ENCODE assay signal across 18 cellular contexts in the genomic region with DNA sequence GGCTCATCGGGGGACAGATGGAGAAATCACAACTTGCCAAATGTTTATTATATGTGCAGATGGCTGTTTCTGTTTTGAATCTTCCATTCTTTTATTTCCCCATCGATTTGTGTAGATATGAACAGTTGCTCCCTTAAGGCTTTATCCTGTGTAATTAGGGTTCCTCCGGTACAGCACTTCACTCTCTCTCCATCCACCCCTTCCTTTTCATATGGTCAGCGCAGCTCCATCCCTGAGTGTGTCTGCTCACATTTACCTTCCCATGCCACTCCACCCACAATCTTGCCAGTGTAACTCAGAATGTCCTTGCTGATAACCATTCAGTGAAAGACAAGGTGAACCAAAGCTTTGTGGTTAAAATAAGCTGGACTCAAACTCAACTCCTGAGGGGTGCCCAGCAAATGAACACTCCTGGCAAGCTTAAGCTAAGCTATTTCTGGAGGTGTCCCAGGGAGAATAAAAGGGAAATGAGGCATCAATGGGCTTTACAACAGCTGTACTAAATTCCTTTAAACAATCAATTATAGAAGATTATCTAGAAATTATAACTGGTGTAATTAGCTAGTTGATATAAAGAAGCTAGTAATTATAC. TPM values are rescaled to one million over a fixed set of nuclear protein-coding genes. Genes with fewer than 3 reads are reported as not detected.
A peak's percentile ranks its signal among the peaks of the same experiment; 100 is the strongest.
DNase-seq lines count a peak whose midpoint lies in the region; ATAC-seq and TF ChIP-seq lines count a peak whose summit lies in the region.
"Had no signal": no experiment of that assay in that cellular context is flagged by ENCODE, and none has a peak within 500 bp of the region (broad histone marks: within the 10 kb centered on the region; RNA-seq: fewer than 3 reads in every experiment).

No MANE protein-coding gene starts in this region.

- no peak overlapping the region for H4K91ac ChIP-seq in mesenchymal stem cell (ENCODE audit: low read length)

- ATAC-seq in HG02623 (IDR thresholded peaks at IDR 0.05; ENCODE audit: unreplicated experiment) = no peak
- ATAC-seq: SK-N-SH treated with all-trans-retinoic acid at 6 μM for 48 hours had no signal

- POLR2A ChIA-PET in HEK293 (lab: Yijun Ruan, JAX) = no interaction called here

- no peak overlapping the region for H3K18ac ChIP-seq in mesenchymal stem cell (ENCODE audit: low read depth in 1 of 2, low read length in 2 of 2)

- no peak overlapping the region for H3K23ac ChIP-seq in mesenchymal stem cell (ENCODE audit: low read length in 2 of 2)

- no peak overlapping the region for H2BK120ac ChIP-seq in mesenchymal stem cell (ENCODE audit: low read depth, low read length)

- H2BK5ac ChIP-seq in mesenchymal stem cell (ENCODE audit: low read depth, low read length, poor library complexity, severe bottlenecking) = no peak overlapping the region

- TF ChIP-seq CTCF in DOHH2 (IDR thresholded peaks at IDR 0.05; ENCODE audit: low read depth, low read length, poor library complexity, severe bottlenecking) = no peak
- no peak for TF ChIP-seq CTCF in HEK293 (tag by site-specific recombination; IDR thresholded peaks at IDR 0.05)

- H3K4me2 ChIP-seq in DOHH2 (ENCODE audit: low read length) (peak overlapping the region; percentile 86), mesenchymal stem cell (ENCODE audit: low read length, poor library complexity, severe bottlenecking) (no peak overlapping the region)
- H3K4me2 ChIP-seq: KMS-11 had no signal

- H3K27ac ChIP-seq in DOHH2 (ENCODE audit: low read depth, low read length) = peak overlapping the region; percentile 97
- no peak overlapping the region for H3K27ac ChIP-seq in HEK293 (ENCODE audit: extremely low read depth, low read depth, low read length)
- no peak overlapping the region for H3K27ac ChIP-seq in mesenchymal stem cell (ENCODE audit: low read length, poor library complexity, severe bottlenecking)
- H3K27ac ChIP-seq: GM23248, KMS-11 had no signal

- H3K79me2 ChIP-seq in DOHH2 (ENCODE audit: control insufficient read depth, low read length) = peaks cover 99% of the 10 kb centered on the region

- H3K4me1 ChIP-seq in DOHH2 (ENCODE audit: control insufficient read depth, low read length) (peaks cover 86% of the 10 kb centered on the region), HEK293 (ENCODE audit: control insufficient read depth, insufficient read depth, low read length) (no peaks in the 10 kb centered on the region), mesenchymal stem cell (ENCODE audit: control insufficient read depth, insufficient read depth, low read depth, low read length) (no peaks in the 10 kb centered on the region)

- peaks cover 5% of the 10 kb centered on the region for H3K79me1 ChIP-seq in mesenchymal stem cell (replicated peaks; ENCODE audit: low read length, poor library complexity, severe bottlenecking)

- H3K4ac ChIP-seq in mesenchymal stem cell (ENCODE audit: low read depth in 1 of 2, low read length in 2 of 2) = no peak overlapping the region

- peak; percentile 18 for DNase-seq in cerebellar cortex (ENCODE audit: low spot score)
- DNase-seq in mesenchymal stem cell = no peak
- no peak for DNase-seq in HT-29 (ENCODE audit: low spot score)
- DNase-seq in COR-L47 (lab: John Stamatoyannopoulos, UW) = no peak
- DNase-seq in stimulated activated CD4-positive, alpha-beta T cell treated with anti-CD3 and anti-CD28 coated beads, Interleukin-2, amount 100 ng/mL, for 24 hours = no peak
- DNase-seq: BE2C; CD4-positive, alpha-beta memory T cell; EL; GM23248; NCI-H1105; NCI-H2029; NCI-H226; NCI-H69 had no signal

- H2AK5ac ChIP-seq in mesenchymal stem cell (ENCODE audit: low read length, severe bottlenecking) = no peak overlapping the region

- WGBS in mesenchymal stem cell = 97% methylated on average over 4 of the region's 4 CpGs

- no peak overlapping the region for H4K8ac ChIP-seq in mesenchymal stem cell (ENCODE audit: low read length)

- CTCF ChIA-PET in HEK293 (lab: Yijun Ruan, JAX) = interaction anchor here (1.0 to 1.9 kb wide), 3 partner anchors 16 to 57 kb away, joined by 3 to 7 read pairs (median 4); no protein-coding TSS in a partner anchor

- no peak overlapping the region for H2BK12ac ChIP-seq in mesenchymal stem cell (ENCODE audit: low read length in 2 of 2)

- no peaks in the 10 kb centered on the region for H4K20me1 ChIP-seq in DOHH2 (ENCODE audit: control insufficient read depth, insufficient read depth, low read depth, low read length)

- H3K27me3 ChIP-seq in DOHH2 (ENCODE audit: control insufficient read depth, low read length) (no peaks in the 10 kb centered on the region), mesenchymal stem cell (ENCODE audit: control insufficient read depth in 1 of 2, insufficient read depth in 1 of 2, low read length in 2 of 2) (no peaks in the 10 kb centered on the region)
- H3K27me3 ChIP-seq: BE2C had no signal

- H3K36me3 ChIP-seq in DOHH2 (ENCODE audit: control insufficient read depth, low read length) (peaks cover 30% of the 10 kb centered on the region), HEK293 (ENCODE audit: control insufficient read depth in 2 of 2, insufficient read depth in 1 of 2, low read length in 2 of 2) (no peaks in the 10 kb centered on the region), mesenchymal stem cell (ENCODE audit: control insufficient read depth in 1 of 2, insufficient read depth in 2 of 2, low read depth in 1 of 2, low read length in 2 of 2) (no peaks in the 10 kb centered on the region)
- H3K36me3 ChIP-seq: BE2C had no signal

- no peaks in the 10 kb centered on the region for H3K9me2 ChIP-seq in DOHH2 (replicated peaks; ENCODE audit: control insufficient read depth, low read length)

- H3K14ac ChIP-seq in mesenchymal stem cell (ENCODE audit: low read length in 2 of 2) = no peak overlapping the region

- H3K9ac ChIP-seq in mesenchymal stem cell (ENCODE audit: low read length) = peak overlapping the region; percentile 54
- H3K9ac ChIP-seq: GM23248, KMS-11 had no signal

- H3K9me3 ChIP-seq in DOHH2 (ENCODE audit: control insufficient read depth, insufficient read depth, low read length) = no peaks in the 10 kb centered on the region
- H3K9me3 ChIP-seq in HEK293 (ENCODE audit: control insufficient read depth, insufficient read depth, low read depth, low read length) = no peaks in the 10 kb centered on the region
- H3K9me3 ChIP-seq in mesenchymal stem cell (ENCODE audit: control insufficient read depth, low read length) = no peaks in the 10 kb centered on the region
- H3K9me3 ChIP-seq: BE2C had no signal

- peaks cover 43% of the 10 kb centered on the region for H3F3A ChIP-seq in DOHH2 (ENCODE audit: control insufficient read depth, insufficient read depth)

- H2BK15ac ChIP-seq in mesenchymal stem cell (ENCODE audit: low read depth, poor library complexity, severe bottlenecking) = no peak overlapping the region

- H2AFZ ChIP-seq in mesenchymal stem cell (ENCODE audit: low read depth, low read length) = no peak overlapping the region
- H2AFZ ChIP-seq: GM23248 had no signal

- H3K4me3 ChIP-seq in DOHH2 (ENCODE audit: low read length) (peak overlapping the region; percentile 63), HEK293 (ENCODE audit: low read depth, low read length) (no peak overlapping the region), mesenchymal stem cell (ENCODE audit: insufficient read depth in 1 of 2, low read depth in 1 of 2, low read length in 2 of 2) (peak overlapping the region in 1 of 2 experiments; percentile 48)
- H3K4me3 ChIP-seq: GM23248 had no signal

TF ChIP-seq in HEK293, 187 proteins besides CTCF, POLR2A, EP300 and RAD21:
- no peak for TF ChIP-seq ZNF354C (tag by site-specific recombination; IDR thresholded peaks at IDR 0.05; ENCODE audit: borderline replicate concordance, low read depth)
- TF ChIP-seq, protein P1, sequence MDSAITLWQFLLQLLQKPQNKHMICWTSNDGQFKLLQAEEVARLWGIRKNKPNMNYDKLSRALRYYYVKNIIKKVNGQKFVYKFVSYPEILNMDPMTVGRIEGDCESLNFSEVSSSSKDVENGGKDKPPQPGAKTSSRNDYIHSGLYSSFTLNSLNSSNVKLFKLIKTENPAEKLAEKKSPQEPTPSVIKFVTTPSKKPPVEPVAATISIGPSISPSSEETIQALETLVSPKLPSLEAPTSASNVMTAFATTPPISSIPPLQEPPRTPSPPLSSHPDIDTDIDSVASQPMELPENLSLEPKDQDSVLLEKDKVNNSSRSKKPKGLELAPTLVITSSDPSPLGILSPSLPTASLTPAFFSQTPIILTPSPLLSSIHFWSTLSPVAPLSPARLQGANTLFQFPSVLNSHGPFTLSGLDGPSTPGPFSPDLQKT (IDR thresholded peaks at IDR 0.05; ENCODE audit: borderline replicate concordance, low read depth, low read length) = 0 out of 2 replicates have a peak, but pooled peaks have one; percentile 17

RNA-seq across cellular contexts. Expression of gene TBC1D4, which starts 51.3 kb away (rescaled TPM):
- polyA plus RNA-seq in mesenchymal stem cell (2013, experiment 1 of 2) = 8.0 TPM
- 6.4 TPM for polyA plus RNA-seq in mesenchymal stem cell (2013, experiment 2 of 2)
- total RNA-seq in HT-29 (2014; rRNA removed; shearing (Covaris generic)) = 29.0 and 29.6 TPM in 2 replicates
